Comparison of ENCODE assay signal across 8 cellular contexts in genomic region chr7:32846630-32847225, GRCh38. TPM values are rescaled to one million over a fixed set of nuclear protein-coding genes. Genes with fewer than 3 reads are reported as not detected.
A peak's percentile ranks its signal among the peaks of the same experiment; 100 is the strongest.
DNase-seq lines count a peak whose midpoint lies in the region; ATAC-seq and TF ChIP-seq lines count a peak whose summit lies in the region.

No MANE protein-coding gene starts in this region.

- DNase-seq in Ammon's horn (ENCODE audit: low spot score) (peak; percentile 89), NCI-H748 treated with DMSO at 0.1 percent for 48 hours (lab: John Stamatoyannopoulos, UW) (peak; percentile 83), mesendoderm (peak; percentile 93)
- peak; percentile 97 for DNase-seq in activated CD8-positive, alpha-beta T cell treated with anti-CD3 and anti-CD28 coated beads for 36 hours
- DNase-seq in effector memory CD8-positive, alpha-beta T cell, result peak; percentile 86 to 90 (median 86)
- peak; percentile 76 to 78 for DNase-seq in stimulated activated CD8-positive, alpha-beta memory T cell treated with anti-CD3 and anti-CD28 coated beads, Interleukin-15, amount 100 ng/mL, for 48 hours (ENCODE audit: low read depth in 2 of 2)

- H3K9ac ChIP-seq in mesendoderm (ENCODE audit: low read length), result no peak overlapping the region

- no peak overlapping the region for H3K4ac ChIP-seq in mesendoderm (ENCODE audit: low read depth, low read length)

- H4K5ac ChIP-seq in mesendoderm (ENCODE audit: low read length), result no peak overlapping the region

- H3K36me3 Mint-ChIP-seq in activated CD8-positive, alpha-beta T cell treated with anti-CD3 and anti-CD28 coated beads for 36 hours (ENCODE audit: low read depth), result no peaks in the 10 kb centered on the region
- no peaks in the 10 kb centered on the region for H3K36me3 Mint-ChIP-seq in effector memory CD8-positive, alpha-beta T cell (ENCODE audit: insufficient read depth)

- H3K4me1 Mint-ChIP-seq in activated CD8-positive, alpha-beta T cell treated with anti-CD3 and anti-CD28 coated beads for 36 hours (ENCODE audit: low read depth), result peaks cover 10% of the 10 kb centered on the region
- H3K4me1 Mint-ChIP-seq in effector memory CD8-positive, alpha-beta T cell (ENCODE audit: low read depth in 2 of 2), result peaks cover 4 to 7% of the 10 kb centered on the region in 2 donors

- no peaks in the 10 kb centered on the region for H3K9me3 Mint-ChIP-seq in activated CD8-positive, alpha-beta T cell treated with anti-CD3 and anti-CD28 coated beads for 36 hours
- H3K9me3 Mint-ChIP-seq in effector memory CD8-positive, alpha-beta T cell, result no peaks in the 10 kb centered on the region

- ATAC-seq in GM19035 (IDR thresholded peaks at IDR 0.05; ENCODE audit: unreplicated experiment) (peak; percentile 99), HG03159 (IDR thresholded peaks at IDR 0.05; ENCODE audit: unreplicated experiment) (peak; percentile 100)
- peak; percentile 100 for ATAC-seq in activated CD8-positive, alpha-beta T cell treated with anti-CD3 and anti-CD28 coated beads for 36 hours
- peak; percentile 100 for ATAC-seq in effector memory CD8-positive, alpha-beta T cell (replicated peaks)

- peak overlapping the region; percentile 4 for H3K27ac Mint-ChIP-seq in activated CD8-positive, alpha-beta T cell treated with anti-CD3 and anti-CD28 coated beads for 36 hours
- no peak overlapping the region for H3K27ac Mint-ChIP-seq in effector memory CD8-positive, alpha-beta T cell

- CTCF ChIA-PET in activated CD8-positive, alpha-beta T cell treated with anti-CD3 and anti-CD28 coated beads for 36 hours (lab: Charles Lee), result interaction anchor here (0.6 to 5.3 kb wide), 70 partner anchors 7 to 415 kb away, joined by 3 to 95 read pairs (median 5); partner anchors contain the start of genes KBTBD2, NT5C3A and RP9

- H3K4me3 Mint-ChIP-seq in activated CD8-positive, alpha-beta T cell treated with anti-CD3 and anti-CD28 coated beads for 36 hours, result no peak overlapping the region
- H3K4me3 Mint-ChIP-seq in effector memory CD8-positive, alpha-beta T cell, result peak overlapping the region; percentile 46 to 47

- H3K36me3 ChIP-seq in mesendoderm (ENCODE audit: control insufficient read depth, insufficient read depth, low read length), result no peaks in the 10 kb centered on the region

- H3K27me3 ChIP-seq in mesendoderm (ENCODE audit: insufficient read depth, low read length, poor library complexity), result no peaks in the 10 kb centered on the region

- H2BK15ac ChIP-seq in mesendoderm (replicated peaks; ENCODE audit: low read depth), result no peak overlapping the region

- H2AK5ac ChIP-seq in mesendoderm (ENCODE audit: low read length), result no peak overlapping the region

- no peak overlapping the region for H3K27ac ChIP-seq in mesendoderm (ENCODE audit: low read depth, low read length)

- H3K4me1 ChIP-seq in mesendoderm (ENCODE audit: control insufficient read depth, low read depth, low read length), result no peaks in the 10 kb centered on the region

- H3K18ac ChIP-seq in mesendoderm (ENCODE audit: low read length), result no peak overlapping the region

- no CpG with 5 or more reads among the region's 9 CpGs for WGBS in mesendoderm (ENCODE audit: extremely low coverage, insufficient coverage, low lambda C conversion rate)

- peaks cover 19% of the 10 kb centered on the region for H3K27me3 Mint-ChIP-seq in activated CD8-positive, alpha-beta T cell treated with anti-CD3 and anti-CD28 coated beads for 36 hours
- H3K27me3 Mint-ChIP-seq in effector memory CD8-positive, alpha-beta T cell, result peaks cover 40 to 42% of the 10 kb centered on the region in 2 donors

- H3K79me1 ChIP-seq in mesendoderm (ENCODE audit: low read length), result no peaks in the 10 kb centered on the region

- H3K4me2 ChIP-seq in mesendoderm (ENCODE audit: low read length), result no peak overlapping the region

- H2BK5ac ChIP-seq in mesendoderm (ENCODE audit: low read length), result no peak overlapping the region

- no peak overlapping the region for H4K8ac ChIP-seq in mesendoderm (ENCODE audit: low read depth, low read length)

- peak; percentile 92 for TF ChIP-seq CTCF in activated CD8-positive, alpha-beta T cell treated with anti-CD3 and anti-CD28 coated beads for 36 hours (IDR thresholded peaks at IDR 0.05)

- H3K23ac ChIP-seq in mesendoderm (ENCODE audit: low read length), result no peak overlapping the region

- no peak overlapping the region for H3K56ac ChIP-seq in mesendoderm (ENCODE audit: low read length)

- no peak overlapping the region for H2BK120ac ChIP-seq in mesendoderm (ENCODE audit: low read depth, low read length)

- intact Hi-C loops in activated CD8-positive, alpha-beta T cell treated with anti-CD3 and anti-CD28 coated beads for 36 hours (cut with micrococcal nuclease), result loop anchor here (2.0 to 5.0 kb wide), 2 partner anchors 96 to 261 kb away; partner anchors contain the start of gene RP9

- H3K4me3 ChIP-seq in mesendoderm (ENCODE audit: low read length), result no peak overlapping the region

- POLR2A ChIA-PET in activated CD8-positive, alpha-beta T cell treated with anti-CD3 and anti-CD28 coated beads for 36 hours (lab: Charles Lee), result interaction anchor here (0.5 to 1.6 kb wide), 4 partner anchors 44 to 316 kb away, joined by 3 to 5 read pairs (median 4); partner anchors contain the start of gene KBTBD2

- no peaks in the 10 kb centered on the region for H3K79me2 ChIP-seq in mesendoderm (ENCODE audit: control insufficient read depth, insufficient read depth, low read length)

RNA-seq across cellular contexts. Expression of gene KBTBD2, which starts 44.8 kb away (rescaled TPM):
- 10 to 100 TPM; 22.4 to 23.0 TPM for total RNA-seq in activated CD8-positive, alpha-beta T cell treated with anti-CD3 and anti-CD28 coated beads for 36 hours
- 24.2 TPM for polyA plus RNA-seq in mesendoderm (2013, experiment 1 of 2)
- polyA plus RNA-seq in mesendoderm (2013, experiment 2 of 2), result 23.9 TPM
